In genomic region chr1:206814716-206815341, GRCh38 we compare ENCODE assay signal across 13 cellular contexts. TPM values are rescaled to one million over a fixed set of nuclear protein-coding genes. Genes with fewer than 3 reads are reported as not detected.
A peak's percentile ranks its signal among the peaks of the same experiment; 100 is the strongest.
DNase-seq lines count a peak whose midpoint lies in the region; ATAC-seq and TF ChIP-seq lines count a peak whose summit lies in the region.
"Had no signal": no experiment of that assay in that cellular context is flagged by ENCODE, and none has a peak within 500 bp of the region (broad histone marks: within the 10 kb centered on the region; RNA-seq: fewer than 3 reads in every experiment).

No MANE protein-coding gene starts in this region.

- H4K20me1 ChIP-seq in GM23248 (ENCODE audit: insufficient read depth), result no peaks in the 10 kb centered on the region

- no peak overlapping the region for H3K4me3 Mint-ChIP-seq in nephron
- H3K4me3 Mint-ChIP-seq in nephron progenitor cell, result no peak overlapping the region
- H3K4me3 Mint-ChIP-seq: H9 had no signal

- no peaks in the 10 kb centered on the region for H3F3A ChIP-seq in GM23248 (ENCODE audit: insufficient read depth)

- H3K27ac Mint-ChIP-seq in nephron (peak overlapping the region; percentile 61 to 67 (median 61)), nephron progenitor cell (no peak overlapping the region)
- H3K27ac Mint-ChIP-seq: activated naive CD4-positive, alpha-beta T cell treated with anti-CD3 and anti-CD28 coated beads, Interleukin-2, amount 50 U/mL, for 72 hours; H9 had no signal

- H3K36me3 Mint-ChIP-seq in nephron (ENCODE audit: low read depth), result no peaks in the 10 kb centered on the region
- peaks cover 8% of the 10 kb centered on the region for H3K36me3 Mint-ChIP-seq in nephron progenitor cell (ENCODE audit: low read depth)

- in situ Hi-C loops in GM23248 (cut with MboI), result no loop called here

- TF ChIP-seq CTCF in choroid plexus epithelial cell (conservative IDR thresholded peaks at IDR 0.05; ENCODE audit: low read depth, low read length), result no peak
- no peak for TF ChIP-seq CTCF in nephron (IDR thresholded peaks at IDR 0.05; ENCODE audit: unreplicated experiment in 3 of 3)
- no peak for TF ChIP-seq CTCF in nephron progenitor cell (IDR thresholded peaks at IDR 0.05)

- no peaks in the 10 kb centered on the region for H3K79me2 ChIP-seq in GM23248 (ENCODE audit: insufficient read depth)

- no peak overlapping the region for H3K4me2 ChIP-seq in GM23248 (ENCODE audit: unreplicated experiment)

- H3K4me3 ChIP-seq in GM23248, result no peak overlapping the region
- no peak overlapping the region for H3K4me3 ChIP-seq in choroid plexus epithelial cell (ENCODE audit: low read depth, low read length)

- H3K27ac ChIP-seq in GM23248, result no peak overlapping the region

- H3K4me1 ChIP-seq in GM23248 (ENCODE audit: insufficient read depth), result 0 out of 2 replicates have a peak, but pooled peaks cover 8% of the 10 kb centered on the region

- no peaks in the 10 kb centered on the region for H3K27me3 ChIP-seq in GM23248 (replicated peaks; ENCODE audit: insufficient read depth)

- H3K4me1 Mint-ChIP-seq in nephron (peaks cover 26% of the 10 kb centered on the region), nephron progenitor cell (no peaks in the 10 kb centered on the region)
- H3K4me1 Mint-ChIP-seq: H9 had no signal

- no peaks in the 10 kb centered on the region for H3K9me3 ChIP-seq in GM23248 (ENCODE audit: low read depth)

- no peak for ATAC-seq in HG03108 (IDR thresholded peaks at IDR 0.05; ENCODE audit: unreplicated experiment)
- ATAC-seq in GM21423 (IDR thresholded peaks at IDR 0.05; ENCODE audit: unreplicated experiment), result no peak
- ATAC-seq: activated naive CD4-positive, alpha-beta T cell treated with anti-CD3 and anti-CD28 coated beads, Interleukin-2, amount 50 U/mL, for 72 hours had no signal

- H3K9ac ChIP-seq in GM23248, result no peak overlapping the region

- no peaks in the 10 kb centered on the region for H3K9me2 ChIP-seq in GM23248 (ENCODE audit: insufficient read depth)

- H3K27me3 Mint-ChIP-seq in nephron (ENCODE audit: low read depth) (peaks cover 5% of the 10 kb centered on the region), nephron progenitor cell (ENCODE audit: low read depth, poor library complexity) (no peaks in the 10 kb centered on the region)

- no peak overlapping the region for H2AFZ ChIP-seq in GM23248

- DNase-seq in GM23248, result peak; percentile 51
- peak; percentile 60 for DNase-seq in NCI-H2171 (lab: John Stamatoyannopoulos, UW)
- DNase-seq in choroid plexus epithelial cell (ENCODE audit: low read depth), result peak; percentile 60
- no peak for DNase-seq in iPS-NIHi7 (ENCODE audit: extremely low spot score)
- no peak for DNase-seq in nephron progenitor cell
- DNase-seq: H9, substantia nigra, T-helper 9 cell had no signal

- no peaks in the 10 kb centered on the region for H3K36me3 ChIP-seq in GM23248 (ENCODE audit: low read depth)

- WGBS in GM23248 (ENCODE audit: low coverage in 1 of 2, low lambda C conversion rate in 2 of 2, missing lambda C conversion rate in 2 of 2), 2 experiments, result 10 to 13% methylated on average over 2 of the region's 2 CpGs

- H3K9me3 Mint-ChIP-seq in nephron (peaks cover 14% of the 10 kb centered on the region), nephron progenitor cell (peaks cover 15% of the 10 kb centered on the region)

RNA-seq across cellular contexts. Expression of gene IL10, which starts 42.5 kb away (rescaled TPM):
- total RNA-seq in GM23248 (2014; rRNA removed; shearing (Covaris generic)), result not detected in 2 replicates
- polyA plus RNA-seq in GM23248 (2016; fragmentation: Nextera tagmentation; extraction: Ambion mirVana), result not detected in 2 replicates
- total RNA-seq: H9 had no signal

RNA-seq across cellular contexts. Expression of gene IL19, which starts 44.3 kb away (rescaled TPM):
- not detected in 2 replicates for total RNA-seq in GM23248 (2014; rRNA removed; shearing (Covaris generic))
- not detected in 2 replicates for polyA plus RNA-seq in GM23248 (2016; fragmentation: Nextera tagmentation; extraction: Ambion mirVana)
- total RNA-seq: activated naive CD4-positive, alpha-beta T cell treated with anti-CD3 and anti-CD28 coated beads, Interleukin-2, amount 50 U/mL, for 72 hours; H9; skeletal muscle tissue had no signal

RNA-seq across cellular contexts. Expression of gene IL20, which starts 50.6 kb away (rescaled TPM):
- 0.25 TPM in 1 of 2 replicates, not detected in the other for total RNA-seq in GM23248 (2014; rRNA removed; shearing (Covaris generic))
- polyA plus RNA-seq in GM23248 (2016; fragmentation: Nextera tagmentation; extraction: Ambion mirVana), result not detected in 2 replicates
- total RNA-seq: activated naive CD4-positive, alpha-beta T cell treated with anti-CD3 and anti-CD28 coated beads, Interleukin-2, amount 50 U/mL, for 72 hours; H9; skeletal muscle tissue had no signal

Comparison
In these comparisons a context has a peak if more than half of its experiments do, and no peak if none do; other contexts are left out.
1. DNase-seq: peak in GM23248 (single experiment), NCI-H2171 (single experiment) and choroid plexus epithelial cell (single experiment); none in iPS-NIHi7 (single experiment) and nephron progenitor cell (single experiment).